1 cellular context compared by ENCODE assay signal in genomic region chr6:1027109-1027794, GRCh38.
TF ChIP-seq lines count a peak whose summit lies in the region.

No MANE protein-coding gene starts in this region.

TF ChIP-seq in SK-N-SH treated with all-trans-retinoic acid at 6 μM for 48 hours, 23 proteins besides CTCF, POLR2A, EP300 and RAD21 (continued from another document):
- TF ChIP-seq POU6F1 (CRISPR knock-in tag; IDR thresholded peaks at IDR 0.05; ENCODE audit: borderline replicate concordance, low read depth) (no peak), RARB (CRISPR knock-in tag; IDR thresholded peaks at IDR 0.05) (no peak), SNAI2 (CRISPR knock-in tag; IDR thresholded peaks at IDR 0.05) (no peak), CSRNP3 (CRISPR knock-in tag; IDR thresholded peaks at IDR 0.05) (no peak), PPARA (CRISPR knock-in tag; IDR thresholded peaks at IDR 0.05; ENCODE audit: borderline replicate concordance) (no peak), OSR1 (CRISPR knock-in tag; IDR thresholded peaks at IDR 0.05) (no peak), ISL1 (CRISPR knock-in tag; IDR thresholded peaks at IDR 0.05) (no peak), CREB5 (CRISPR knock-in tag; IDR thresholded peaks at IDR 0.05; ENCODE audit: low read depth) (no peak), ZC3H10 (CRISPR knock-in tag; IDR thresholded peaks at IDR 0.05) (no peak)
